8 cellular contexts compared by ENCODE assay signal in the genomic region with DNA sequence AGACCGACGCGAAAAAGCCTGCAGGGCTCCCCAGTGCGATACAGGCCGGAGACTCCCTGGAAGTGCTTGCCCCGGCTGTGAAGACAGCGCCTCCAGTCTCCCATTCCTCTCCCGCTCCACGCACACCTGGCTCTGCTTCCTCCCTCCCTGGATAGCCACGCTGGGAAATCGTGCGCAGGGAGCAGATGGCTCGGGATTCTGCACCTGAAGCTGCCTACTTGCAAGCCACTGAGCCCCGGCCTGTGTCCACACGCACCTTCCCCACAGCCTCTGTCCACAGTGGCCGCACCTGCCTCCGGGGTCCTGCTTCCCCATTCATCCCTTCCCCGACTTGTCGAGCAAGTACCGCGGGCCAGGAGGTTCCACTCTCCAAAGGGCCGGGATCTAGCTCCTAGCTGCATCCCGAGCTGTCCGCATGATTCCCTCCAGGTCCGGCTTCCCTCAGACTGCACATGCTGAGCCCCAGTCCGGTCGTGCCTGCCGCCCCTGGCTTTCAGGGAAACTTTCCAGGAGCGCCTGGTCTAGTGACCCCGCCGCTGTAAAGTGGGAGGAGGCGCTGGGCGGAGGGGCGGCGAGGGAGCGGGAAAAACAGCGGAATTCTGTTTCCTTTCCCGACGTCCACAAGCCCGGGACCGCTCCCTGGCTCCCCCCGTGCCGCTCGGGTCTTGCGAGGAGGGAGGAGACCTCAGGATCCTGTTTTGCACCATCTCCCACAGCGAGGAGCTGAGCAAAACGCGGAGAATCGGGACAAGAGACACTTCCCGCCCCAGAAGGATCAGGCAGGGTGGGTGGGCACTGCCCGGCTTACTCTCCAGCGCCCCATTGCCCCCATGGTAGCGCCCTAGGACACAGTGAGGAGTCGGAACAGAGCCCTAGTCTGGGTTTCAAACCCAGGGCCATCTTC. TPM values are rescaled to one million over a fixed set of nuclear protein-coding genes. Genes with fewer than 3 reads are reported as not detected.
DNase-seq lines count a peak whose midpoint lies in the region; ATAC-seq and TF ChIP-seq lines count a peak whose summit lies in the region.

No MANE protein-coding gene starts in this region.

- ATAC-seq in HG03280 (IDR thresholded peaks at IDR 0.05; ENCODE audit: unreplicated experiment): no peak

- H3K4me1 ChIP-seq in SJSA1 (replicated peaks): peaks cover 29% of the 10 kb centered on the region

- H3K9me3 ChIP-seq in SJSA1 (replicated peaks): no peaks in the 10 kb centered on the region

- H3K36me3 ChIP-seq in SJSA1: no peaks in the 10 kb centered on the region

- DNase-seq in SJSA1 (ENCODE audit: low read depth in 1 of 2, low spot score in 2 of 2): peak in 1 of 2 experiments; percentile 53
- DNase-seq in glomerular visceral epithelial cell (ENCODE audit: extremely low spot score): peak; percentile 56
- DNase-seq in nucleus accumbens (lab: John Stamatoyannopoulos, UW): peak in 45 of 56 donors; percentile 11 to 78 (median 56)
- no peak for DNase-seq in effector CD4-positive, alpha-beta T cell
- DNase-seq in NCI-H1048 (lab: John Stamatoyannopoulos, UW): no peak
- no peak for DNase-seq in MV-4-11 (lab: John Stamatoyannopoulos, UW)

- H3K27ac ChIP-seq in SJSA1: no peak overlapping the region

- TF ChIP-seq CTCF in GM12875 (IDR thresholded peaks at IDR 0.05; ENCODE audit: borderline replicate concordance, insufficient read depth, low read depth, low read length): no peak

- peaks cover 64% of the 10 kb centered on the region for H3K27me3 ChIP-seq in SJSA1 (replicated peaks)

- peak overlapping the region; percentile 1 for H3K4me3 ChIP-seq in GM12875 (ENCODE audit: low read depth, low read length)
- peak overlapping the region; percentile 37 for H3K4me3 ChIP-seq in SJSA1

RNA-seq across cellular contexts. Expression of a gene that starts 2.0 kb away (rescaled TPM):
- total RNA-seq in SJSA1 (2014; rRNA removed; shearing (Covaris generic)): 0.61 and 6.0 TPM in 2 replicates

Comparison
In these comparisons a context has a peak if more than half of its experiments do, and no peak if none do; other contexts are left out.
1. DNase-seq: peak in glomerular visceral epithelial cell (single experiment) and nucleus accumbens (45 of 56); none in effector CD4-positive, alpha-beta T cell (single experiment), NCI-H1048 (single experiment) and MV-4-11 (single experiment).